Comparison of ENCODE assay signal across 8 cellular contexts in the genomic region with DNA sequence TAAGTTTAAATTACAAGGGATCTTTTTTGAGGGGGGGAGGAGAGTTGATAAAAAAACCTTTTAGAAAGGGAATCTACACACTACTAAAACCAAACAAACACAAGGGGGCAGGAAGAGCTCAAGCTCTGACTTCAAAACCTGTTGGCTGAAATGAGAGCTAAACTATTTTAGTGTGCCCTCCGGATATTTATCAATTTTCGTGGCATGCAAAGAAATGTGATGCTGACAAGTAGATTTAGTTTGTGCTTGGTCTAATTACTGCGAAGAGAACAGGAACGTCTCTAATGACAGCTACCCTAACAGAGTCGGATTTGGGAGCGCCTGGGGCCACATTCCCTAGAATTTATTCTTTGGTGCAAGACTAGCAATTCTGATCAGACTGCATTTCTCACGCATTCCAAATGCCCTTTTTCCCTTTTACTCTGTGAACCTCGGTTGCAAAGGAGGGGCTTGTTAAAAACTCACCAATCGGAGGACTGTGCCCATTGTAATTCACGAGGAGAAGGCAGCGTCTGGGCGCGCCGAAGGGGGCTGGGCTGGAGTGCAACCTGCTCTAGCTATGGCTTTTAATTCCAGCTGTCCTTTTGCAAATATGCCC. TPM values are rescaled to one million over a fixed set of nuclear protein-coding genes. Genes with fewer than 3 reads are reported as not detected.
DNase-seq lines count a peak whose midpoint lies in the region; ATAC-seq and TF ChIP-seq lines count a peak whose summit lies in the region.

No MANE protein-coding gene starts in this region.

- no CpG with 5 or more reads among the region's 14 CpGs for WGBS in trophoblast cell (ENCODE audit: extremely low coverage, insufficient coverage, insufficient read length)

- peak overlapping the region; percentile 56 for H2AFZ ChIP-seq in trophoblast cell (ENCODE audit: insufficient read depth, low read length, poor library complexity)

- H3K4me1 ChIP-seq in NT2/D1 (ENCODE audit: insufficient read depth, insufficient read length) (no peaks in the 10 kb centered on the region), trophoblast cell (ENCODE audit: control insufficient read depth in 1 of 2, insufficient read depth in 2 of 2, low read length in 2 of 2) (peaks cover 15 to 19% of the 10 kb centered on the region in 2 experiments)

- H3K23ac ChIP-seq in trophoblast cell (ENCODE audit: low read length) = no peak overlapping the region

- no peaks in the 10 kb centered on the region for H3K36me3 ChIP-seq in NT2/D1 (ENCODE audit: insufficient read depth, insufficient read length, low read length)
- H3K36me3 ChIP-seq in trophoblast cell (ENCODE audit: control insufficient read depth in 1 of 2, insufficient read depth in 2 of 2, low read length in 2 of 2) = peaks cover 19 to 28% of the 10 kb centered on the region in 2 experiments

- H2BK120ac ChIP-seq in trophoblast cell (ENCODE audit: insufficient read depth, low read length, poor library complexity) = peak overlapping the region; percentile 93

- H3K9ac ChIP-seq in NT2/D1 (ENCODE audit: insufficient read length, low read depth) (peak overlapping the region; percentile 21), trophoblast cell (ENCODE audit: low read length) (no peak overlapping the region)

- no peak overlapping the region for H2AK5ac ChIP-seq in trophoblast cell (ENCODE audit: low read length)

- H2BK12ac ChIP-seq in trophoblast cell (ENCODE audit: low read length) = peak overlapping the region; percentile 63

- in situ Hi-C loops in GM13977 (cut with MboI; ENCODE audit: low pct_unique_long_range_greater_than_20kb, low sequenced_read_pairs, unreplicated experiment) = no loop called here

- peaks cover 20% of the 10 kb centered on the region for H3K79me1 ChIP-seq in trophoblast cell (ENCODE audit: low read length)

- peaks cover 26% of the 10 kb centered on the region for H3K27me3 ChIP-seq in NT2/D1 (ENCODE audit: insufficient read depth, insufficient read length)
- no peaks in the 10 kb centered on the region for H3K27me3 ChIP-seq in trophoblast cell (ENCODE audit: insufficient read depth, low read length)

- peak overlapping the region; percentile 90 for H4K91ac ChIP-seq in trophoblast cell (ENCODE audit: low read depth, low read length)

- peak overlapping the region; percentile 77 for H3K4me2 ChIP-seq in trophoblast cell (ENCODE audit: low read length)

- H4K12ac ChIP-seq in trophoblast cell (ENCODE audit: low read depth, low read length) = no peak overlapping the region

- peak; percentile 30 for DNase-seq in GM13977 (ENCODE audit: low spot score)
- peak; percentile 8 for DNase-seq in NT2/D1 (ENCODE audit: low read depth, low spot score)
- peak; percentile 13 for DNase-seq in fibroblast of pulmonary artery (ENCODE audit: low read depth)
- DNase-seq in trophoblast cell = peak; percentile 92 to 99
- no peak for DNase-seq in GM20000 (ENCODE audit: low spot score)

- peak overlapping the region; percentile 94 for H3K27ac ChIP-seq in trophoblast cell (ENCODE audit: low read depth, low read length)

- H3K18ac ChIP-seq in trophoblast cell (ENCODE audit: low read length) = no peak overlapping the region

- H2BK5ac ChIP-seq in trophoblast cell (ENCODE audit: low read depth, low read length, poor library complexity) = peak overlapping the region; percentile 89

- no peak overlapping the region for H3K4ac ChIP-seq in trophoblast cell (ENCODE audit: low read depth, low read length)

- ATAC-seq in HG03097 (IDR thresholded peaks at IDR 0.05; ENCODE audit: low FRiP score, unreplicated experiment) (no peak), HG02852 (IDR thresholded peaks at IDR 0.05; ENCODE audit: unreplicated experiment) (no peak), HG02571 (IDR thresholded peaks at IDR 0.05; ENCODE audit: unreplicated experiment) (no peak)

- H3K4me3 ChIP-seq in NT2/D1 (ENCODE audit: insufficient read length, low read depth) (peak overlapping the region; percentile 78), fibroblast of pulmonary artery (replicated peaks; ENCODE audit: low read depth, low read length) (no peak overlapping the region), trophoblast cell (ENCODE audit: low read depth, low read length) (peak overlapping the region; percentile 90)

- H3K9me3 ChIP-seq in NT2/D1 (ENCODE audit: insufficient read depth, low read length) (no peaks in the 10 kb centered on the region), trophoblast cell (ENCODE audit: insufficient read depth, low read depth, low read length) (peaks cover 11% of the 10 kb centered on the region)

- peaks cover 26% of the 10 kb centered on the region for H3K79me2 ChIP-seq in trophoblast cell (ENCODE audit: control insufficient read depth, insufficient read depth, low read length, poor library complexity)

- no peak for TF ChIP-seq CTCF in GM13977 (IDR thresholded peaks at IDR 0.05; ENCODE audit: extremely low read depth, insufficient read depth, missing control alignments)
- peak; percentile 14 for TF ChIP-seq CTCF in fibroblast of pulmonary artery (IDR thresholded peaks at IDR 0.05; ENCODE audit: low read length, missing control alignments)
- no peak for TF ChIP-seq CTCF in GM20000 (IDR thresholded peaks at IDR 0.05; ENCODE audit: extremely low read depth, missing control alignments)

- peak overlapping the region; percentile 51 for H4K8ac ChIP-seq in trophoblast cell (ENCODE audit: low read depth, low read length)

- no peak overlapping the region for H3K14ac ChIP-seq in trophoblast cell (ENCODE audit: low read length)

RNA-seq across cellular contexts. Expression of a gene that starts 0.8 kb away (rescaled TPM):
- polyA plus RNA-seq in trophoblast cell (2013) = 46.6 and 47.8 TPM in 2 replicates
